17 cellular contexts compared by ENCODE assay signal in genomic region chr3:17030438-17030837, GRCh38.
DNase-seq lines count a peak whose midpoint lies in the region; ATAC-seq and TF ChIP-seq lines count a peak whose summit lies in the region.
"Had no signal": no experiment of that assay in that cellular context is flagged by ENCODE, and none has a peak within 500 bp of the region (broad histone marks: within the 10 kb centered on the region; RNA-seq: fewer than 3 reads in every experiment).

No MANE protein-coding gene starts in this region.

- H3F3A ChIP-seq in GM23338 (replicated peaks; ENCODE audit: low read depth) = no peaks in the 10 kb centered on the region

- intact Hi-C loops in activated CD4-positive, alpha-beta T cell treated with anti-CD3 and anti-CD28 coated beads, Interleukin-2, amount 10 ng/mL, durations not matched to agents 24 days and 14 days (cut with micrococcal nuclease) = loop anchor here (5.0 to 10.0 kb wide), 4 partner anchors 188 to 714 kb away; partner anchors contain the start of gene TBC1D5
- intact Hi-C loops in upper lobe of right lung (cut with DNase I) = no loop called here

- no peak overlapping the region for H3K4me2 ChIP-seq in GM23338
- H3K4me2 ChIP-seq: smooth muscle cell had no signal

- TF ChIP-seq CTCF in GM23338 (conservative IDR thresholded peaks at IDR 0.05; ENCODE audit: low read depth in 2 of 2) (no peak), RWPE2 (IDR thresholded peaks at IDR 0.05; ENCODE audit: poor library complexity, severe bottlenecking) (no peak), upper lobe of right lung (IDR thresholded peaks at IDR 0.05) (no peak)

- H2AFZ ChIP-seq in GM23338 = no peak overlapping the region

- H3K36me3 ChIP-seq in GM23338 (ENCODE audit: insufficient read depth) = no peaks in the 10 kb centered on the region
- H3K36me3 ChIP-seq in RWPE2 (ENCODE audit: low read depth) = no peaks in the 10 kb centered on the region
- no peaks in the 10 kb centered on the region for H3K36me3 ChIP-seq in upper lobe of right lung
- H3K36me3 ChIP-seq: tibial artery had no signal

- H4K20me1 ChIP-seq in GM23338 (replicated peaks; ENCODE audit: insufficient read depth) = no peaks in the 10 kb centered on the region

- no peaks in the 10 kb centered on the region for H3K9me3 ChIP-seq in RWPE2 (ENCODE audit: severe bottlenecking)
- no peaks in the 10 kb centered on the region for H3K9me3 ChIP-seq in upper lobe of right lung
- H3K9me3 ChIP-seq: tibial artery had no signal

- H3K27ac ChIP-seq in GM23338 (ENCODE audit: low read depth) = no peak overlapping the region
- H3K27ac ChIP-seq in RWPE2 (ENCODE audit: poor library complexity, severe bottlenecking) = no peak overlapping the region
- no peak overlapping the region for H3K27ac ChIP-seq in upper lobe of right lung
- H3K27ac ChIP-seq: tibial artery had no signal

- H3K27me3 Mint-ChIP-seq in activated CD4-positive, alpha-beta T cell treated with anti-CD3 and anti-CD28 coated beads, Interleukin-2, amount 10 ng/mL, durations not matched to agents 7 days and 5 days = no peaks in the 10 kb centered on the region
- no peaks in the 10 kb centered on the region for H3K27me3 Mint-ChIP-seq in activated CD4-positive, alpha-beta T cell treated with anti-CD3 and anti-CD28 coated beads, Interleukin-2, amount 10 ng/mL, durations not matched to agents 24 days and 14 days
- H3K27me3 Mint-ChIP-seq in GM23338 (ENCODE audit: insufficient read depth, low read depth, poor library complexity) (no peaks in the 10 kb centered on the region), naive B cell (no peaks in the 10 kb centered on the region)

- H3K4me1 Mint-ChIP-seq in activated CD4-positive, alpha-beta T cell treated with anti-CD3 and anti-CD28 coated beads, Interleukin-2, amount 10 ng/mL, durations not matched to agents 7 days and 5 days = peaks cover 66% of the 10 kb centered on the region
- H3K4me1 Mint-ChIP-seq in activated CD4-positive, alpha-beta T cell treated with anti-CD3 and anti-CD28 coated beads, Interleukin-2, amount 10 ng/mL, durations not matched to agents 24 days and 14 days = peaks cover 64% of the 10 kb centered on the region
- H3K4me1 Mint-ChIP-seq in GM23338 (peaks cover 15% of the 10 kb centered on the region), naive B cell (peaks cover 44 to 55% (median 53%) of the 10 kb centered on the region in 3 donors)

- no peaks in the 10 kb centered on the region for H3K9me2 ChIP-seq in GM23338 (ENCODE audit: insufficient read depth)

- no peak overlapping the region for H3K4me3 Mint-ChIP-seq in activated CD4-positive, alpha-beta T cell treated with anti-CD3 and anti-CD28 coated beads, Interleukin-2, amount 10 ng/mL, durations not matched to agents 7 days and 5 days
- no peak overlapping the region for H3K4me3 Mint-ChIP-seq in activated CD4-positive, alpha-beta T cell treated with anti-CD3 and anti-CD28 coated beads, Interleukin-2, amount 10 ng/mL, durations not matched to agents 24 days and 14 days
- no peak overlapping the region for H3K4me3 Mint-ChIP-seq in GM23338
- peak overlapping the region in 1 of 8 donors; percentile 7 for H3K4me3 Mint-ChIP-seq in naive B cell

- DNase-seq in activated CD4-positive, alpha-beta T cell treated with anti-CD3 and anti-CD28 coated beads, Interleukin-2, amount 10 ng/mL, durations not matched to agents 7 days and 5 days = no peak
- DNase-seq in activated CD4-positive, alpha-beta T cell treated with anti-CD3 and anti-CD28 coated beads, Interleukin-2, amount 10 ng/mL, durations not matched to agents 24 days and 14 days = no peak
- DNase-seq in GM23338 (ENCODE audit: low spot score) (no peak), RWPE2 (ENCODE audit: low spot score) (no peak), naive B cell (peak; percentile 5), upper lobe of right lung (no peak), AML-193 (lab: John Stamatoyannopoulos, UW) (no peak)
- DNase-seq: 8988T; activated T-cell treated with anti-CD3 and anti-CD28 coated beads, Interleukin-2, amount 50 U/mL, for 1 hour; C1 segment of cervical spinal cord; DMS79; GOT3; NCI-H187 treated with DMSO at 0.1 percent for 48 hours; NCI-H524 treated with DMSO at 0.1 percent for 48 hours; tibial artery had no signal

- peaks cover 29% of the 10 kb centered on the region for H3K36me3 Mint-ChIP-seq in activated CD4-positive, alpha-beta T cell treated with anti-CD3 and anti-CD28 coated beads, Interleukin-2, amount 10 ng/mL, durations not matched to agents 7 days and 5 days (ENCODE audit: low read depth)
- peaks cover 15% of the 10 kb centered on the region for H3K36me3 Mint-ChIP-seq in activated CD4-positive, alpha-beta T cell treated with anti-CD3 and anti-CD28 coated beads, Interleukin-2, amount 10 ng/mL, durations not matched to agents 24 days and 14 days (ENCODE audit: low read depth)
- H3K36me3 Mint-ChIP-seq in GM23338 (ENCODE audit: low read depth) (no peaks in the 10 kb centered on the region), naive B cell (no peaks in the 10 kb centered on the region)

- POLR2A ChIA-PET in activated CD4-positive, alpha-beta T cell treated with anti-CD3 and anti-CD28 coated beads, Interleukin-2, amount 10 ng/mL, durations not matched to agents 7 days and 5 days (lab: Charles Lee) = no interaction called here

- ATAC-seq in GM23338 (0 out of 3 replicates have a peak, but pooled peaks have one; percentile 28), RWPE2 (ENCODE audit: low read depth) (peak; percentile 40; the same call in 1 of the 3 replicates), naive B cell (ENCODE audit: low read depth in 2 of 2) (peak; percentile 75 to 79), HG03354 (IDR thresholded peaks at IDR 0.05; ENCODE audit: poor library complexity, severe bottlenecking, unreplicated experiment) (no peak), upper lobe of right lung (no peak)

- H3K4me3 ChIP-seq in GM23338 (no peak overlapping the region), RWPE2 (ENCODE audit: severe bottlenecking) (no peak overlapping the region), upper lobe of right lung (no peak overlapping the region)
- H3K4me3 ChIP-seq: smooth muscle cell, tibial artery had no signal

- no peaks in the 10 kb centered on the region for H3K27me3 ChIP-seq in GM23338 (ENCODE audit: insufficient read depth)
- H3K27me3 ChIP-seq in RWPE2 (ENCODE audit: insufficient read depth, poor library complexity, severe bottlenecking) = no peaks in the 10 kb centered on the region
- H3K27me3 ChIP-seq in upper lobe of right lung = no peaks in the 10 kb centered on the region
- H3K27me3 ChIP-seq: tibial artery had no signal

- peak overlapping the region; percentile 20 for H3K27ac Mint-ChIP-seq in activated CD4-positive, alpha-beta T cell treated with anti-CD3 and anti-CD28 coated beads, Interleukin-2, amount 10 ng/mL, durations not matched to agents 7 days and 5 days
- no peak overlapping the region for H3K27ac Mint-ChIP-seq in activated CD4-positive, alpha-beta T cell treated with anti-CD3 and anti-CD28 coated beads, Interleukin-2, amount 10 ng/mL, durations not matched to agents 24 days and 14 days
- H3K27ac Mint-ChIP-seq in GM23338 = no peak overlapping the region
- peak overlapping the region in 3 of 6 donors; percentile 35 to 72 (median 52) for H3K27ac Mint-ChIP-seq in naive B cell

- H3K9me3 Mint-ChIP-seq in activated CD4-positive, alpha-beta T cell treated with anti-CD3 and anti-CD28 coated beads, Interleukin-2, amount 10 ng/mL, durations not matched to agents 7 days and 5 days = no peaks in the 10 kb centered on the region
- H3K9me3 Mint-ChIP-seq in activated CD4-positive, alpha-beta T cell treated with anti-CD3 and anti-CD28 coated beads, Interleukin-2, amount 10 ng/mL, durations not matched to agents 24 days and 14 days = no peaks in the 10 kb centered on the region
- H3K9me3 Mint-ChIP-seq in GM23338 (no peaks in the 10 kb centered on the region), naive B cell (no peaks in the 10 kb centered on the region)

- no peaks in the 10 kb centered on the region for H3K79me2 ChIP-seq in GM23338 (replicated peaks; ENCODE audit: insufficient read depth)

- H3K4me1 ChIP-seq in GM23338 (ENCODE audit: insufficient read depth) (no peaks in the 10 kb centered on the region), RWPE2 (ENCODE audit: insufficient read depth, poor library complexity, severe bottlenecking) (no peaks in the 10 kb centered on the region), upper lobe of right lung (no peaks in the 10 kb centered on the region)
- H3K4me1 ChIP-seq: tibial artery had no signal

- CTCF ChIA-PET in activated CD4-positive, alpha-beta T cell treated with anti-CD3 and anti-CD28 coated beads, Interleukin-2, amount 10 ng/mL, durations not matched to agents 7 days and 5 days (lab: Charles Lee) = interaction anchor here (1.1 to 1.7 kb wide), 3 partner anchors 9 to 146 kb away, joined by 3 to 5 read pairs (median 5); no protein-coding TSS in a partner anchor

TF ChIP-seq in GM23338, 12 proteins besides CTCF, POLR2A, EP300 and RAD21 (continues in another document):
- no peak for TF ChIP-seq REST (IDR thresholded peaks at IDR 0.05; ENCODE audit: unreplicated experiment)
- no peak for TF ChIP-seq ZNF331 (CRISPR knock-in tag; IDR thresholded peaks at IDR 0.05; ENCODE audit: low read depth)
- no peak for TF ChIP-seq POLR2AphosphoS5 (IDR thresholded peaks at IDR 0.05; ENCODE audit: low read depth)

Comparison
In these comparisons a context has a peak if more than half of its experiments do, and no peak if none do; other contexts are left out.
1. ATAC-seq: peak in GM23338 (single experiment), RWPE2 (single experiment) and naive B cell (2 of 2); none in HG03354 (single experiment) and upper lobe of right lung (single experiment).